Comparison of ENCODE assay signal across 22 cellular contexts in genomic region chr1:109629372-109630030, GRCh38. TPM values are rescaled to one million over a fixed set of nuclear protein-coding genes. Genes with fewer than 3 reads are reported as not detected.
"Had no signal": no experiment of that assay in that cellular context is flagged by ENCODE, and none has a peak within 500 bp of the region (broad histone marks: within the 10 kb centered on the region; RNA-seq: fewer than 3 reads in every experiment).

No MANE protein-coding gene starts in this region.

- ATAC-seq: activated naive CD4-positive, alpha-beta T cell treated with anti-CD3 and anti-CD28 coated beads, Interleukin-2, amount 50 U/mL, for 72 hours; activated T-cell treated with anti-CD3 and anti-CD28 coated beads, Interleukin-2, amount 50 U/mL, for 4 hours; heart left ventricle; left lung had no signal

- H3K4me3 ChIP-seq: adrenal gland, heart left ventricle, left lung, ovary, right lobe of liver, stomach had no signal

- H3K9me3 Mint-ChIP-seq: activated CD4-positive, alpha-beta memory T cell treated with anti-CD3 and anti-CD28 coated beads for 36 hours; activated naive CD4-positive, alpha-beta T cell treated with anti-CD3 and anti-CD28 coated beads, Interleukin-2, amount 50 U/mL, for 72 hours; activated T-cell treated with anti-CD3 and anti-CD28 coated beads, Interleukin-2, amount 50 U/mL, for 4 hours; endodermal cell had no signal

- H3K4me1 ChIP-seq: right lobe of liver had no signal

- H3K27me3 Mint-ChIP-seq: activated CD4-positive, alpha-beta memory T cell treated with anti-CD3 and anti-CD28 coated beads for 36 hours had no signal

- H3K27me3 ChIP-seq: adrenal gland, heart left ventricle, left lung, ovary, right lobe of liver, stomach had no signal

- H3K36me3 Mint-ChIP-seq: activated naive CD4-positive, alpha-beta T cell treated with anti-CD3 and anti-CD28 coated beads, Interleukin-2, amount 50 U/mL, for 72 hours had no signal

- H3K4me3 Mint-ChIP-seq: activated CD4-positive, alpha-beta memory T cell treated with anti-CD3 and anti-CD28 coated beads for 36 hours; activated T-cell treated with anti-CD3 and anti-CD28 coated beads, Interleukin-2, amount 50 U/mL, for 4 hours; endodermal cell had no signal

- DNase-seq: activated effector memory CD4-positive, alpha-beta T cell treated with Interleukin-2 at 50 U/mL for 16 hours; small intestine; stomach; SW 1271; trophoblast cell had no signal

- H3K4me1 Mint-ChIP-seq: endodermal cell had no signal

- H3K27ac ChIP-seq: heart left ventricle, left lung, ovary, right lobe of liver, WERI-Rb-1 had no signal

- H3K27ac Mint-ChIP-seq: activated CD4-positive, alpha-beta memory T cell treated with anti-CD3 and anti-CD28 coated beads for 36 hours; activated naive CD4-positive, alpha-beta T cell treated with anti-CD3 and anti-CD28 coated beads, Interleukin-2, amount 50 U/mL, for 72 hours; endodermal cell had no signal

- H3K9me3 ChIP-seq: adrenal gland, heart left ventricle, left lung, ovary, right lobe of liver, stomach had no signal

- H3K36me3 ChIP-seq: ovary had no signal

RNA-seq across cellular contexts. Expression of gene GNAT2, which starts 10.1 kb away (rescaled TPM):
- total RNA-seq: endodermal cell; epithelial cell of proximal tubule; frontal cortex; heart left ventricle; kidney epithelial cell; left lung; mononuclear cell; ovary; stomach; T-helper 2 cell treated with Interferon-gamma antibody and Interleukin-4, amounts not matched to agents 100 ng/mL and 5 ng/mL, for 36 hours; temporal lobe had no signal

RNA-seq across cellular contexts. Expression of gene GSTM1, which starts 58.1 kb away (rescaled TPM):
- total RNA-seq: epithelial cell of proximal tubule, mononuclear cell, pulmonary artery endothelial cell, temporal lobe had no signal
